In genomic region chr1:84083321-84083720, GRCh38 we compare ENCODE assay signal across 27 cellular contexts.
A peak's percentile ranks its signal among the peaks of the same experiment; 100 is the strongest.
DNase-seq lines count a peak whose midpoint lies in the region; ATAC-seq and TF ChIP-seq lines count a peak whose summit lies in the region.
"Had no signal": no experiment of that assay in that cellular context is flagged by ENCODE, and none has a peak within 500 bp of the region (broad histone marks: within the 10 kb centered on the region; RNA-seq: fewer than 3 reads in every experiment).

No MANE protein-coding gene starts in this region.

- H3K4me3 ChIP-seq in SK-N-SH (ENCODE audit: low read depth in 2 of 2, low read length in 1 of 2) (no peak overlapping the region), vagina (no peak overlapping the region)
- H3K4me3 ChIP-seq: esophagus muscularis mucosa, SJSA1, uterus had no signal

- POLR2A ChIA-PET in SK-N-SH (lab: Yijun Ruan, JAX), result no interaction called here

- H3K9me3 ChIP-seq in SK-N-SH (no peaks in the 10 kb centered on the region), vagina (no peaks in the 10 kb centered on the region)
- H3K9me3 ChIP-seq: esophagus muscularis mucosa, SJSA1, uterus had no signal

- no peaks in the 10 kb centered on the region for H3K9me3 Mint-ChIP-seq in activated T-helper 1 cell treated with anti-CD3 and anti-CD28 coated beads, Interleukin-12 subunit alpha, Interleukin-12 subunit beta, Interleukin-2, Interleukin-4 antibody, amounts not matched to agents 30 ng/mL and 10 ng/mL and 1 ng/mL, durations not matched to agents 14 hours and 24 hours and 36 hours
- H3K9me3 Mint-ChIP-seq: activated CD4-positive, alpha-beta memory T cell treated with anti-CD3 and anti-CD28 coated beads, Interleukin-2, amount 10 ng/mL, durations not matched to agents 7 days and 5 days; immature natural killer cell; naive thymus-derived CD4-positive, alpha-beta T cell; stimulated activated naive CD8-positive, alpha-beta T cell treated with anti-CD3 and anti-CD28 coated beads, Interleukin-15, Interleukin-2, amounts not matched to agents 100 ng/mL and 50 ng/mL, for 24 hours had no signal

- H3K27ac Mint-ChIP-seq in activated T-helper 1 cell treated with anti-CD3 and anti-CD28 coated beads, Interleukin-12 subunit alpha, Interleukin-12 subunit beta, Interleukin-2, Interleukin-4 antibody, amounts not matched to agents 30 ng/mL and 10 ng/mL and 1 ng/mL, durations not matched to agents 14 hours and 24 hours and 36 hours, result no peak overlapping the region
- H3K27ac Mint-ChIP-seq: activated CD4-positive, alpha-beta memory T cell treated with anti-CD3 and anti-CD28 coated beads, Interleukin-2, amount 10 ng/mL, durations not matched to agents 7 days and 5 days; activated naive CD8-positive, alpha-beta T cell; immature natural killer cell; naive thymus-derived CD4-positive, alpha-beta T cell; stimulated activated naive CD8-positive, alpha-beta T cell treated with anti-CD3 and anti-CD28 coated beads, Interleukin-15, Interleukin-2, amounts not matched to agents 100 ng/mL and 50 ng/mL, for 24 hours had no signal

- CTCF ChIA-PET in SK-N-SH (lab: Yijun Ruan, JAX), result interaction anchor here (1.0 kb wide), 1 partner anchor 670 kb away, joined by 3 read pairs; no protein-coding TSS in a partner anchor

- no peaks in the 10 kb centered on the region for H3K27me3 ChIP-seq in SK-N-SH (ENCODE audit: insufficient read depth)
- H3K27me3 ChIP-seq in vagina, result no peaks in the 10 kb centered on the region
- H3K27me3 ChIP-seq: esophagus muscularis mucosa, SJSA1, uterus had no signal

- peaks cover 9% of the 10 kb centered on the region for H3K27me3 Mint-ChIP-seq in activated T-helper 1 cell treated with anti-CD3 and anti-CD28 coated beads, Interleukin-12 subunit alpha, Interleukin-12 subunit beta, Interleukin-2, Interleukin-4 antibody, amounts not matched to agents 30 ng/mL and 10 ng/mL and 1 ng/mL, durations not matched to agents 14 hours and 24 hours and 36 hours (ENCODE audit: insufficient read depth)
- H3K27me3 Mint-ChIP-seq: activated naive CD8-positive, alpha-beta T cell; stimulated activated naive CD8-positive, alpha-beta T cell treated with anti-CD3 and anti-CD28 coated beads, Interleukin-15, Interleukin-2, amounts not matched to agents 100 ng/mL and 50 ng/mL, for 24 hours had no signal

- H3K4me1 Mint-ChIP-seq in activated T-helper 1 cell treated with anti-CD3 and anti-CD28 coated beads, Interleukin-12 subunit alpha, Interleukin-12 subunit beta, Interleukin-2, Interleukin-4 antibody, amounts not matched to agents 30 ng/mL and 10 ng/mL and 1 ng/mL, durations not matched to agents 14 hours and 24 hours and 36 hours (ENCODE audit: low read depth), result peaks cover 9% of the 10 kb centered on the region

- intact Hi-C loops in activated T-helper 1 cell treated with anti-CD3 and anti-CD28 coated beads, Interleukin-12 subunit alpha, Interleukin-12 subunit beta, Interleukin-2, Interleukin-4 antibody, amounts not matched to agents 30 ng/mL and 10 ng/mL and 1 ng/mL, durations not matched to agents 14 hours and 24 hours and 36 hours (cut with micrococcal nuclease), result no loop called here
- intact Hi-C loops in vagina (cut with DNase I), result no loop called here
- intact Hi-C loops in left ventricle myocardium superior (cut with micrococcal nuclease), result no loop called here

- no peak overlapping the region for H3K4me3 Mint-ChIP-seq in activated T-helper 1 cell treated with anti-CD3 and anti-CD28 coated beads, Interleukin-12 subunit alpha, Interleukin-12 subunit beta, Interleukin-2, Interleukin-4 antibody, amounts not matched to agents 30 ng/mL and 10 ng/mL and 1 ng/mL, durations not matched to agents 14 hours and 24 hours and 36 hours
- H3K4me3 Mint-ChIP-seq: activated CD4-positive, alpha-beta memory T cell treated with anti-CD3 and anti-CD28 coated beads, Interleukin-2, amount 10 ng/mL, durations not matched to agents 7 days and 5 days; activated naive CD8-positive, alpha-beta T cell; immature natural killer cell; naive thymus-derived CD4-positive, alpha-beta T cell; stimulated activated naive CD8-positive, alpha-beta T cell treated with anti-CD3 and anti-CD28 coated beads, Interleukin-15, Interleukin-2, amounts not matched to agents 100 ng/mL and 50 ng/mL, for 24 hours had no signal

- H3K4me1 ChIP-seq in SK-N-SH (ENCODE audit: control insufficient read depth in 1 of 2, insufficient read depth in 2 of 2, low read depth in 1 of 2, low read length in 1 of 2) (no peaks in the 10 kb centered on the region; a peak in 2 of 4 replicates), vagina (peaks cover 12% of the 10 kb centered on the region)
- H3K4me1 ChIP-seq: uterus had no signal

- no peak for TF ChIP-seq RAD21 in SK-N-SH (IDR thresholded peaks at IDR 0.05; ENCODE audit: low read length)

- peak; percentile 9 for DNase-seq in SK-N-SH
- DNase-seq in NCI-H69 (lab: John Stamatoyannopoulos, UW), result peak; percentile 83
- peak; percentile 35 for DNase-seq in globus pallidus (ENCODE audit: low spot score)
- no peak for DNase-seq in activated T-helper 1 cell treated with anti-CD3 and anti-CD28 coated beads, Interleukin-12 subunit alpha, Interleukin-12 subunit beta, Interleukin-2, Interleukin-4 antibody, amounts not matched to agents 30 ng/mL and 10 ng/mL and 1 ng/mL, durations not matched to agents 14 hours and 24 hours and 36 hours (ENCODE audit: low spot score)
- no peak for DNase-seq in HT-29 (ENCODE audit: low spot score)
- no peak for DNase-seq in vagina (ENCODE audit: extremely low spot score in 2 of 2)
- DNase-seq in left ventricle myocardium superior, result no peak
- DNase-seq: activated CD4-positive, alpha-beta memory T cell treated with anti-CD3 and anti-CD28 coated beads, Interleukin-2, amount 10 ng/mL, durations not matched to agents 7 days and 5 days; activated effector memory CD4-positive, alpha-beta T cell treated with Interleukin-2 at 50 U/mL for 16 hours; anterior cingulate cortex; dermis blood vessel endothelial cell; DMS79 treated with DMSO at 0.1 percent for 48 hours; hypothalamus; immature natural killer cell; IMR-90; midbrain; naive thymus-derived CD4-positive, alpha-beta T cell; NCI-H1048; NCI-H526 treated with DMSO at 0.1 percent for 48 hours; occipital lobe; uterus had no signal

- H3K36me3 Mint-ChIP-seq in activated T-helper 1 cell treated with anti-CD3 and anti-CD28 coated beads, Interleukin-12 subunit alpha, Interleukin-12 subunit beta, Interleukin-2, Interleukin-4 antibody, amounts not matched to agents 30 ng/mL and 10 ng/mL and 1 ng/mL, durations not matched to agents 14 hours and 24 hours and 36 hours (ENCODE audit: low read depth), result no peaks in the 10 kb centered on the region
- H3K36me3 Mint-ChIP-seq: activated naive CD8-positive, alpha-beta T cell had no signal

- TF ChIP-seq CTCF in SK-N-SH (IDR thresholded peaks at IDR 0.05) (no peak), vagina (IDR thresholded peaks at IDR 0.05) (no peak)

- H3K4me2 ChIP-seq in SK-N-SH, result no peak overlapping the region

- no peaks in the 10 kb centered on the region for H3F3A ChIP-seq in SK-N-SH (replicated peaks; ENCODE audit: insufficient read depth)

- H3K9ac ChIP-seq in SK-N-SH, result no peak overlapping the region

- H3K9me2 ChIP-seq in SK-N-SH, result no peaks in the 10 kb centered on the region

- TF ChIP-seq EP300 in SK-N-SH (IDR thresholded peaks at IDR 0.05; ENCODE audit: borderline replicate concordance in 1 of 2, low read depth in 1 of 2, low read length in 1 of 2), result no peak

- 86% methylated on average over 2 of the region's 2 CpGs for WGBS in SK-N-SH (ENCODE audit: low lambda C conversion rate)

- TF ChIP-seq POLR2A in vagina (IDR thresholded peaks at IDR 0.05), result no peak

- no peak overlapping the region for H2AFZ ChIP-seq in SK-N-SH (ENCODE audit: low read depth)

- peaks cover 64% of the 10 kb centered on the region for H3K79me2 ChIP-seq in SK-N-SH (ENCODE audit: insufficient read depth)

- H4K20me1 ChIP-seq in SK-N-SH (ENCODE audit: insufficient read depth), result no peaks in the 10 kb centered on the region

- ATAC-seq in SK-N-SH treated with all-trans-retinoic acid at 6 μM for 48 hours (no peak), left ventricle myocardium superior (no peak)
- ATAC-seq: activated CD4-positive, CD25-positive, alpha-beta regulatory T cell treated with anti-CD3 and anti-CD28 coated beads, Interleukin-2, amount 50 U/mL, for 24 hours; naive thymus-derived CD4-positive, alpha-beta T cell had no signal

- H3K36me3 ChIP-seq in SK-N-SH (replicated peaks in 1 of 2; ENCODE audit: control insufficient read depth in 1 of 2, insufficient read depth in 2 of 2, low read length in 1 of 2), result peaks cover 0 to 9% of the 10 kb centered on the region in 2 experiments
- H3K36me3 ChIP-seq in vagina, result no peaks in the 10 kb centered on the region
- H3K36me3 ChIP-seq: esophagus muscularis mucosa, uterus had no signal

- H3K27ac ChIP-seq in SK-N-SH (ENCODE audit: low read depth in 2 of 2, low read length in 1 of 2) (no peak overlapping the region), vagina (no peak overlapping the region)
- H3K27ac ChIP-seq: esophagus muscularis mucosa, SJSA1, uterus had no signal

TF ChIP-seq in SK-N-SH, 30 proteins besides CTCF, POLR2A, EP300 and RAD21 (continues in another document):
- TF ChIP-seq USF1 (IDR thresholded peaks at IDR 0.05; ENCODE audit: borderline replicate concordance, low read depth), result no peak
- no peak for TF ChIP-seq RFX5 (IDR thresholded peaks at IDR 0.05; ENCODE audit: low read length)

TF ChIP-seq in SK-N-SH treated with all-trans-retinoic acid at 6 μM for 48 hours, 23 proteins besides CTCF, POLR2A, EP300 and RAD21 (continues in another document):
- no peak for TF ChIP-seq PATZ1 (CRISPR knock-in tag; IDR thresholded peaks at IDR 0.05; ENCODE audit: borderline replicate concordance)

Comparison
In these comparisons a context has a peak if more than half of its experiments do, and no peak if none do; other contexts are left out.
1. DNase-seq: peak in SK-N-SH (single experiment), NCI-H69 (single experiment) and globus pallidus (single experiment); none in activated T-helper 1 cell treated with anti-CD3 and anti-CD28 coated beads, Interleukin-12 subunit alpha, Interleukin-12 subunit beta, Interleukin-2, Interleukin-4 antibody, amounts not matched to agents 30 ng/mL and 10 ng/mL and 1 ng/mL, durations not matched to agents 14 hours and 24 hours and 36 hours (single experiment), HT-29 (single experiment), vagina (0 of 2) and left ventricle myocardium superior (single experiment).